ENCODE assay signal across 8 cellular contexts in the genomic region with DNA sequence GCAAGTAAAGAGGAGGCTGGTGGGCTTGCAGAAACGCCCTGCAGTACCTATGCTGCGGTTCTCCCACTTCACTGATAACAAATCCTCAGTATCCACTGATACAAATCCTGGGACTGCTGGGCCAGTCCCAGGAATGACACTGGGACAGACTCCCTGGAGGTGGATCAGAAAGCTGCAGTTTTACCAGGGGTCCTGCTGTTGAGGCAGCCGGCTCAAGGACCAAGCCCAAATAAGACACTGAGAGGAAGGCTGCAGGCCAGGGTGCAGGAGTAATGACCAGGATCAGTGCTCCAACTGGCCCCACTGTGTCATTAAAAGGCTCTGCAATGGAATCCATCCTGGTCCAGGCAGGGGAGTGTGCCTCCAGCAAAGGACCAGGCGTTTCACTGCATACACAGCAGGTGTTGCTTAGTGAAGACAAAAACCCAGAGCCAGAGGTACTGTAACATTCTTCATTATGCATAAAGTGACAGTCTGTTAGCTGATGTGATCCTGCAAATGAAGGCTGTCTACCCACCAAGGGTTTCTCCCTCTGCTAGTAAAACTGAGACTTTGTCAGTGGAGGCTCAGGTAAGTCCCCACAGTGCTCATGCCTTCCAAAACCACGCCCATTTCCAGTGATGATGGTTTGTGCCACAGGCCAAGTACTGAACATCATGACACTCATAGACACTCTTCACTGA. TPM values are rescaled to one million over a fixed set of nuclear protein-coding genes. Genes with fewer than 3 reads are reported as not detected.
DNase-seq lines count a peak whose midpoint lies in the region; ATAC-seq and TF ChIP-seq lines count a peak whose summit lies in the region.

No MANE protein-coding gene starts in this region.

- no peak overlapping the region for H2BK12ac ChIP-seq in H9 (ENCODE audit: insufficient read length, low read depth, low read length)

- CTCF ChIA-PET in CD8-positive, alpha-beta memory T cell (lab: Charles Lee), result no interaction called here

- peaks cover 9% of the 10 kb centered on the region for H3K23me2 ChIP-seq in H9 (ENCODE audit: insufficient read length, low read depth, low read length, poor library complexity, severe bottlenecking)

- H3K4me3 Mint-ChIP-seq in CD8-positive, alpha-beta memory T cell, result peak overlapping the region; percentile 22 to 96 (median 94)
- peak overlapping the region; percentile 84 to 97 for H3K4me3 Mint-ChIP-seq in H9
- peak overlapping the region; percentile 93 for H3K4me3 Mint-ChIP-seq in activated T-cell treated with anti-CD3 and anti-CD28 coated beads, Interleukin-2, amount 50 U/mL, for 24 hours
- peak overlapping the region; percentile 97 for H3K4me3 Mint-ChIP-seq in natural killer cell treated with Interleukin-12 subunit alpha and Interleukin-12 subunit beta and Interleukin-15 and Interleukin-18, amount 100 ng/mL, for 72 hours

- no peaks in the 10 kb centered on the region for H3K9me3 Mint-ChIP-seq in CD8-positive, alpha-beta memory T cell
- no peaks in the 10 kb centered on the region; a peak in 1 of 5 replicates for H3K9me3 Mint-ChIP-seq in H9
- H3K9me3 Mint-ChIP-seq in activated T-cell treated with anti-CD3 and anti-CD28 coated beads, Interleukin-2, amount 50 U/mL, for 24 hours, result no peaks in the 10 kb centered on the region
- no peaks in the 10 kb centered on the region for H3K9me3 Mint-ChIP-seq in natural killer cell treated with Interleukin-12 subunit alpha and Interleukin-12 subunit beta and Interleukin-15 and Interleukin-18, amount 100 ng/mL, for 72 hours

- intact Hi-C loops in aorta (cut with DNase I), result no loop called here

- peaks cover 32% of the 10 kb centered on the region for H3K36me3 ChIP-seq in CD8-positive, alpha-beta memory T cell (ENCODE audit: insufficient read depth, low read length)
- H3K36me3 ChIP-seq in aorta (ENCODE audit: control insufficient read depth in 1 of 2, insufficient read depth in 2 of 2, low read length in 1 of 2), result peaks cover 0 to 7% of the 10 kb centered on the region in 2 donors

- peaks cover 2% of the 10 kb centered on the region for H4K20me1 ChIP-seq in H9 (ENCODE audit: control insufficient read depth, insufficient read depth, insufficient read length)

- H3K23ac ChIP-seq in H9 (ENCODE audit: insufficient read length, low read depth, low read length), result no peak overlapping the region

- no peaks in the 10 kb centered on the region for H3K27me3 Mint-ChIP-seq in CD8-positive, alpha-beta memory T cell
- peaks cover 19% of the 10 kb centered on the region for H3K27me3 Mint-ChIP-seq in H9 (ENCODE audit: low read depth)
- no peaks in the 10 kb centered on the region for H3K27me3 Mint-ChIP-seq in activated T-cell treated with anti-CD3 and anti-CD28 coated beads, Interleukin-2, amount 50 U/mL, for 24 hours
- H3K27me3 Mint-ChIP-seq in natural killer cell treated with Interleukin-12 subunit alpha and Interleukin-12 subunit beta and Interleukin-15 and Interleukin-18, amount 100 ng/mL, for 72 hours, result no peaks in the 10 kb centered on the region

- H2BK20ac ChIP-seq in H9 (ENCODE audit: low read depth, low read length, poor library complexity, severe bottlenecking), result no peak overlapping the region

- POLR2A ChIA-PET in CD8-positive, alpha-beta memory T cell (lab: Charles Lee), result no interaction called here

- no peak overlapping the region for H2AK5ac ChIP-seq in H9 (ENCODE audit: insufficient read length, low read length)

- H3K18ac ChIP-seq in H9 (ENCODE audit: insufficient read length, low read depth, low read length), result no peak overlapping the region

- peaks cover 29 to 40% (median 39%) of the 10 kb centered on the region in 3 donors for H3K4me1 Mint-ChIP-seq in CD8-positive, alpha-beta memory T cell
- H3K4me1 Mint-ChIP-seq in H9, result peaks cover 16 to 18% of the 10 kb centered on the region in 2 experiments
- peaks cover 43% of the 10 kb centered on the region for H3K4me1 Mint-ChIP-seq in activated T-cell treated with anti-CD3 and anti-CD28 coated beads, Interleukin-2, amount 50 U/mL, for 24 hours (ENCODE audit: low read depth)
- H3K4me1 Mint-ChIP-seq in natural killer cell treated with Interleukin-12 subunit alpha and Interleukin-12 subunit beta and Interleukin-15 and Interleukin-18, amount 100 ng/mL, for 72 hours (ENCODE audit: low read depth in 2 of 2), result peaks cover 31 to 32% of the 10 kb centered on the region in 2 donors

- no peak overlapping the region for H2BK5ac ChIP-seq in H9 (ENCODE audit: insufficient read length, low read length)

- H4K5ac ChIP-seq in H9 (ENCODE audit: insufficient read length, low read depth, low read length), result no peak overlapping the region

- no peak overlapping the region for H3K27ac ChIP-seq in CD8-positive, alpha-beta memory T cell (ENCODE audit: low read depth, low read length)
- H3K27ac ChIP-seq in H9 (ENCODE audit: insufficient read length, low read depth, low read length) (no peak overlapping the region), aorta (ENCODE audit: low read depth in 1 of 2, low read length in 2 of 2) (no peak overlapping the region)

- H3K4ac ChIP-seq in H9 (ENCODE audit: low read depth, low read length), result no peak overlapping the region

- H4K8ac ChIP-seq in H9 (replicated peaks; ENCODE audit: insufficient read length, low read depth, low read length), result no peak overlapping the region

- H3K9ac ChIP-seq in H9 (ENCODE audit: extremely low read depth, insufficient read length, low read length), result no peak overlapping the region

- H3K27me3 ChIP-seq in CD8-positive, alpha-beta memory T cell (ENCODE audit: insufficient read depth, low read length, poor library complexity, severe bottlenecking), result no peaks in the 10 kb centered on the region
- H3K27me3 ChIP-seq in H9 (ENCODE audit: insufficient read depth, low read length), result no peaks in the 10 kb centered on the region; the same call in 1 of the 2 replicates
- no peaks in the 10 kb centered on the region for H3K27me3 ChIP-seq in aorta (ENCODE audit: control insufficient read depth in 1 of 2, insufficient read depth in 2 of 2, low read length in 1 of 2)

- no peaks in the 10 kb centered on the region for H3K9me3 ChIP-seq in CD8-positive, alpha-beta memory T cell (ENCODE audit: low read length)
- H3K9me3 ChIP-seq in H9 (ENCODE audit: control insufficient read depth, low read depth, low read length), result no peaks in the 10 kb centered on the region
- no peaks in the 10 kb centered on the region for H3K9me3 ChIP-seq in aorta (ENCODE audit: control insufficient read depth, low read length)

- no peak overlapping the region for H3K56ac ChIP-seq in H9 (ENCODE audit: insufficient read length, low read depth, low read length)

- no peak for DNase-seq in CD8-positive, alpha-beta memory T cell
- DNase-seq in H9 (no peak), NK-92 (lab: John Stamatoyannopoulos, UW; ENCODE audit: unreplicated experiment) (no peak), aorta (no peak), HK-2 (ENCODE audit: unreplicated experiment) (no peak)
- DNase-seq in activated T-cell treated with anti-CD3 and anti-CD28 coated beads, Interleukin-2, amount 50 U/mL, for 24 hours, result peak; percentile 49
- peak; percentile 57 for DNase-seq in natural killer cell treated with Interleukin-12 subunit alpha and Interleukin-12 subunit beta and Interleukin-15 and Interleukin-18, amount 100 ng/mL, for 72 hours (ENCODE audit: low spot score)

- WGBS in H9 (ENCODE audit: extremely low coverage, insufficient read length, low lambda C conversion rate), result no CpG with 5 or more reads among the region's 5 CpGs
- 67 to 72% methylated on average over 5 of the region's 5 CpGs for WGBS in aorta, 2 donors

- H3K79me1 ChIP-seq in H9 (ENCODE audit: insufficient read depth, low read depth, low read length, poor library complexity, severe bottlenecking), result no peaks in the 10 kb centered on the region

- no peak for ATAC-seq in natural killer cell treated with Interleukin-12 subunit alpha and Interleukin-12 subunit beta and Interleukin-15 and Interleukin-18, amount 100 ng/mL, for 72 hours
- no peak for ATAC-seq in aorta (ENCODE audit: low FRiP score)
- no peak for ATAC-seq in HG03439 (IDR thresholded peaks at IDR 0.05; ENCODE audit: unreplicated experiment)

- peaks cover 3 to 56% (median 7%) of the 10 kb centered on the region in 3 donors for H3K36me3 Mint-ChIP-seq in CD8-positive, alpha-beta memory T cell
- H3K36me3 Mint-ChIP-seq in H9 (ENCODE audit: insufficient read depth in 1 of 3, low read depth in 3 of 3), result peaks cover 11 to 66% (median 43%) of the 10 kb centered on the region in 3 experiments
- H3K36me3 Mint-ChIP-seq in activated T-cell treated with anti-CD3 and anti-CD28 coated beads, Interleukin-2, amount 50 U/mL, for 24 hours (ENCODE audit: low read depth), result peaks cover 82% of the 10 kb centered on the region
- peaks cover 5% of the 10 kb centered on the region for H3K36me3 Mint-ChIP-seq in natural killer cell treated with Interleukin-12 subunit alpha and Interleukin-12 subunit beta and Interleukin-15 and Interleukin-18, amount 100 ng/mL, for 72 hours

- no peak overlapping the region for H2AFZ ChIP-seq in H9 (ENCODE audit: low read length)

- no peak overlapping the region for H2BK15ac ChIP-seq in H9 (ENCODE audit: low read depth, low read length)

- no peak overlapping the region for H4K91ac ChIP-seq in H9 (ENCODE audit: insufficient read length, low read depth, low read length)

- no peak overlapping the region for H2BK120ac ChIP-seq in H9 (ENCODE audit: low read depth, low read length, poor library complexity, severe bottlenecking)

- peak overlapping the region; percentile 34 to 99 (median 87) for H3K27ac Mint-ChIP-seq in CD8-positive, alpha-beta memory T cell
- no peak overlapping the region for H3K27ac Mint-ChIP-seq in H9
- peak overlapping the region; percentile 96 for H3K27ac Mint-ChIP-seq in activated T-cell treated with anti-CD3 and anti-CD28 coated beads, Interleukin-2, amount 50 U/mL, for 24 hours
- peak overlapping the region in 1 of 2 donors; percentile 91 for H3K27ac Mint-ChIP-seq in natural killer cell treated with Interleukin-12 subunit alpha and Interleukin-12 subunit beta and Interleukin-15 and Interleukin-18, amount 100 ng/mL, for 72 hours

- H3T11ph ChIP-seq in H9 (ENCODE audit: low read length), result no peak overlapping the region

- peaks cover 31% of the 10 kb centered on the region for H3K4me1 ChIP-seq in CD8-positive, alpha-beta memory T cell (ENCODE audit: insufficient read depth, low read length)
- no peaks in the 10 kb centered on the region for H3K4me1 ChIP-seq in H9 (ENCODE audit: insufficient read depth, low read length)
- no peaks in the 10 kb centered on the region for H3K4me1 ChIP-seq in aorta (ENCODE audit: control insufficient read depth in 1 of 2, insufficient read depth in 2 of 2, low read length in 2 of 2)

- H3K4me3 ChIP-seq in CD8-positive, alpha-beta memory T cell (ENCODE audit: low read length), result no peak overlapping the region
- H3K4me3 ChIP-seq in aorta (ENCODE audit: low read length in 2 of 2), result no peak overlapping the region

- H3K4me2 ChIP-seq in H9 (ENCODE audit: insufficient read depth, insufficient read length, low read length), result peak overlapping the region; percentile 91

- no peaks in the 10 kb centered on the region; the same call in 1 of the 2 replicates for H3K79me2 ChIP-seq in H9 (ENCODE audit: insufficient read depth, low read length)

- no peak for TF ChIP-seq CTCF in H9 (conservative IDR thresholded peaks at IDR 0.05)

- H3K14ac ChIP-seq in H9 (ENCODE audit: insufficient read depth, low read length), result no peak overlapping the region

RNA-seq across cellular contexts. Expression of a gene that starts 1.4 kb away (rescaled TPM):
- 10 to 100 TPM; 24.4 to 27.7 TPM for total RNA-seq in CD8-positive, alpha-beta memory T cell
- 59.9 TPM for polyA plus RNA-seq in CD8-positive, alpha-beta memory T cell
- total RNA-seq in H9 (2021) (17.4 and 19.3 TPM in 2 replicates), aorta (10 to 100 TPM; 29.3 to 33.4 TPM)
- total RNA-seq in natural killer cell treated with Interleukin-12 subunit alpha and Interleukin-12 subunit beta and Interleukin-15 and Interleukin-18, amount 100 ng/mL, for 72 hours, result 10 to 100 TPM; 27.6 to 36.8 TPM
- polyA plus RNA-seq in aorta, result 10 to 100 TPM; 33.8 to 58.2 TPM

RNA-seq across cellular contexts. Expression of a gene that starts 16.5 kb away (rescaled TPM):
- total RNA-seq in CD8-positive, alpha-beta memory T cell, result 10 to 100 TPM; 47.7 to 48.6 TPM
- 62.4 TPM for polyA plus RNA-seq in CD8-positive, alpha-beta memory T cell
- total RNA-seq in H9 (2021) (15.2 and 18.0 TPM in 2 replicates), aorta (10 to 100 TPM; 13.9 to 16.4 TPM)
- 10 to 100 TPM; 14.3 to 21.3 TPM for total RNA-seq in natural killer cell treated with Interleukin-12 subunit alpha and Interleukin-12 subunit beta and Interleukin-15 and Interleukin-18, amount 100 ng/mL, for 72 hours
- polyA plus RNA-seq in aorta, result 10 to 100 TPM; 37.3 to 38.1 TPM

RNA-seq across cellular contexts. Expression of a gene that starts 17.3 kb away (rescaled TPM):
- 10 to 100 TPM; 38.5 to 44.8 TPM for total RNA-seq in CD8-positive, alpha-beta memory T cell
- 4.6 TPM for polyA plus RNA-seq in CD8-positive, alpha-beta memory T cell
- total RNA-seq in H9 (2021), result 51.9 and 53.0 TPM in 2 replicates
- 10 to 100 TPM; 40.5 to 62.7 TPM for total RNA-seq in natural killer cell treated with Interleukin-12 subunit alpha and Interleukin-12 subunit beta and Interleukin-15 and Interleukin-18, amount 100 ng/mL, for 72 hours
- 10 to 100 TPM; 20.8 to 24.3 TPM for total RNA-seq in aorta
- polyA plus RNA-seq in aorta, result 10 to 100 TPM; 10.4 to 13.4 TPM

RNA-seq across cellular contexts. Expression of a gene that starts 30.1 kb away (rescaled TPM):
- total RNA-seq in CD8-positive, alpha-beta memory T cell, result 10 to 100 TPM; 87.3 to 88.8 TPM
- 82.7 TPM for polyA plus RNA-seq in CD8-positive, alpha-beta memory T cell
- 74.4 and 76.0 TPM in 2 replicates for total RNA-seq in H9 (2021)
- 100 to 1,000 TPM; 104 to 109 TPM for total RNA-seq in natural killer cell treated with Interleukin-12 subunit alpha and Interleukin-12 subunit beta and Interleukin-15 and Interleukin-18, amount 100 ng/mL, for 72 hours
- total RNA-seq in aorta, result 10 to 100 TPM; 43.4 to 46.0 TPM
- polyA plus RNA-seq in aorta, result 100 to 1,000 TPM in 1 of 2 donors, 10 to 100 TPM in 1; 80.3 to 110 TPM

RNA-seq across cellular contexts. Expression of a gene that starts 30.8 kb away (rescaled TPM):
- 100 to 1,000 TPM in 1 of 2 experiments, 10 to 100 TPM in 1; 99.0 to 101 TPM for total RNA-seq in CD8-positive, alpha-beta memory T cell
- 0.17 TPM for polyA plus RNA-seq in CD8-positive, alpha-beta memory T cell
- total RNA-seq in H9 (2021), result 32.7 and 35.7 TPM in 2 replicates
- total RNA-seq in natural killer cell treated with Interleukin-12 subunit alpha and Interleukin-12 subunit beta and Interleukin-15 and Interleukin-18, amount 100 ng/mL, for 72 hours, result 100 to 1,000 TPM in 1 of 2 donors, 10 to 100 TPM in 1; 57.8 to 137 TPM
- 1 to 10 TPM in 1 of 2 donors, under 1 TPM in 1; 0.68 to 1.0 TPM for total RNA-seq in aorta
- 1 to 10 TPM in 1 of 2 donors, under 1 TPM in 1; 0.63 to 1.3 TPM for polyA plus RNA-seq in aorta

Comparison
In these comparisons a context has a peak if more than half of its experiments do, and no peak if none do; other contexts are left out.
1. DNase-seq: peak in activated T-cell treated with anti-CD3 and anti-CD28 coated beads, Interleukin-2, amount 50 U/mL, for 24 hours (single experiment) and natural killer cell treated with Interleukin-12 subunit alpha and Interleukin-12 subunit beta and Interleukin-15 and Interleukin-18, amount 100 ng/mL, for 72 hours (single experiment); none in CD8-positive, alpha-beta memory T cell (0 of 5), H9 (single experiment), NK-92 (single experiment), aorta (0 of 2) and HK-2 (single experiment).
2. H3K27ac Mint-ChIP-seq: peak in CD8-positive, alpha-beta memory T cell (8 of 8) and activated T-cell treated with anti-CD3 and anti-CD28 coated beads, Interleukin-2, amount 50 U/mL, for 24 hours (single experiment); none in H9 (0 of 3).
3. Peak in every context shown above with its lines, with median percentiles within 50 percentile points of each other: H3K4me3 Mint-ChIP-seq.